In the genomic region with DNA sequence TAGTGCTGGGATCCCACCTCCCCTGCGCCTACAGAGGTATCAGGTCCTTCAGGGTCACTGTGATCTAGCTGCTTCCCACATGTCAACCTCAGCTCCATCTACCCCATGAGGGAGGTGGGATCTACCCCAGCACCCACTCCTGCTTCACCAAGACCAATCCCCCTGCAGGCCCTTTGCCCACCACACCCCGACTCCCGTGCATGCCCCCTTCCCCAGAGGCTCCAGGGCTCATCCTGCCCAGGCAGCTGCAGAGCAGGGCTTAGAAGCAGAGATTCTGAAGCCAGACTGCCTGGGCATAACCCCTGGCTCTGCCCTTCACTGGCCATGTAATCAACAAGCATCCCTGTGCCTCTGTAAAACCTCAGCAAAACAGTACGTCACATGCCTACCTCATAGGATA, we compare ENCODE assay signal across 35 cellular contexts.
"Had no signal": no experiment of that assay in that cellular context is flagged by ENCODE, and none has a peak within 500 bp of the region (broad histone marks: within the 10 kb centered on the region; RNA-seq: fewer than 3 reads in every experiment).

No MANE protein-coding gene starts in this region.

- H3K4me3 Mint-ChIP-seq: activated CD4-positive, alpha-beta memory T cell treated with anti-CD3 and anti-CD28 coated beads, Interleukin-2, amount 10 ng/mL, durations not matched to agents 7 days and 5 days; activated CD8-positive, alpha-beta memory T cell treated with anti-CD3 and anti-CD28 coated beads, Interleukin-2, amount 10 ng/mL, durations not matched to agents 7 days and 5 days; activated naive CD8-positive, alpha-beta T cell treated with anti-CD3 and anti-CD28 coated beads for 36 hours had no signal

- H3K9me3 ChIP-seq: MG63, Peyer's patch had no signal

- H3K36me3 ChIP-seq: brain microvascular endothelial cell, MG63, Peyer's patch, WERI-Rb-1 had no signal

- H3K4me3 ChIP-seq: MG63, Peyer's patch had no signal

- H3K27me3 ChIP-seq: brain microvascular endothelial cell, MG63, Peyer's patch had no signal

- H3K27ac ChIP-seq: brain microvascular endothelial cell, Peyer's patch, RWPE1, WERI-Rb-1 had no signal

- H3K4me1 Mint-ChIP-seq: activated CD4-positive, alpha-beta memory T cell treated with anti-CD3 and anti-CD28 coated beads, Interleukin-2, amount 10 ng/mL, durations not matched to agents 7 days and 5 days; activated CD8-positive, alpha-beta memory T cell treated with anti-CD3 and anti-CD28 coated beads, Interleukin-2, amount 10 ng/mL, durations not matched to agents 7 days and 5 days had no signal

- H3K36me3 Mint-ChIP-seq: activated CD8-positive, alpha-beta memory T cell treated with anti-CD3 and anti-CD28 coated beads, Interleukin-2, amount 10 ng/mL, durations not matched to agents 7 days and 5 days; activated naive CD8-positive, alpha-beta T cell treated with anti-CD3 and anti-CD28 coated beads for 36 hours had no signal

- H3K4me1 ChIP-seq: Peyer's patch had no signal

- DNase-seq: activated CD4-positive, alpha-beta memory T cell treated with anti-CD3 and anti-CD28 coated beads, Interleukin-2, amount 10 ng/mL, durations not matched to agents 7 days and 5 days; activated CD4-positive, alpha-beta T cell treated with anti-CD3 and anti-CD28 coated beads for 1 hour; activated CD4-positive, alpha-beta T cell treated with anti-CD3 and anti-CD28 coated beads for 48 hours; activated CD4-positive, CD25-positive, alpha-beta regulatory T cell; activated CD8-positive, alpha-beta memory T cell treated with anti-CD3 and anti-CD28 coated beads for 24 hours; activated CD8-positive, alpha-beta memory T cell treated with anti-CD3 and anti-CD28 coated beads, Interleukin-2, amount 10 ng/mL, durations not matched to agents 7 days and 5 days; activated CD8-positive, alpha-beta memory T cell treated with anti-CD3 and anti-CD28 coated beads, Interleukin-2, amount 50 U/mL, for 48 hours; activated effector memory CD4-positive, alpha-beta T cell treated with anti-CD3 and anti-CD28 coated beads, Interleukin-2, amount 50 U/mL, for 16 hours; activated naive CD4-positive, alpha-beta T cell; activated naive CD4-positive, alpha-beta T cell treated with anti-CD3 and anti-CD28 coated beads, Interleukin-2, amount 50 U/mL, for 16 hours; activated naive CD8-positive, alpha-beta T cell treated with anti-CD3 and anti-CD28 coated beads for 36 hours; activated T-cell treated with anti-CD3 and anti-CD28 coated beads, Interleukin-2, amount 50 U/mL, for 48 hours; amniotic stem cell; brain microvascular endothelial cell; central memory CD4-positive, alpha-beta T cell; Kasumi-1; KBM-7; NCI-H1092; NCI-H146; NCI-H187; NCI-H2029 treated with DMSO at 0.1 percent for 48 hours; NCI-H2107; NCI-H2171; NCI-H510A; NCI-H526; NCI-H748 treated with DMSO at 0.1 percent for 48 hours; NK-92 treated with Interleukin-12 subunit alpha and Interleukin-12 subunit beta, amount 100 ng/mL, for 24 hours; PC-3; Peyer's patch; Right ventricle myocardium superior; SW 1271; T1000; WERI-Rb-1 had no signal

- H3K27ac Mint-ChIP-seq: activated CD4-positive, alpha-beta memory T cell treated with anti-CD3 and anti-CD28 coated beads, Interleukin-2, amount 10 ng/mL, durations not matched to agents 7 days and 5 days; activated CD8-positive, alpha-beta memory T cell treated with anti-CD3 and anti-CD28 coated beads, Interleukin-2, amount 10 ng/mL, durations not matched to agents 7 days and 5 days; activated naive CD8-positive, alpha-beta T cell treated with anti-CD3 and anti-CD28 coated beads for 36 hours had no signal

- ATAC-seq: activated CD8-positive, alpha-beta memory T cell treated with anti-CD3 and anti-CD28 coated beads, Interleukin-2, amount 10 ng/mL, durations not matched to agents 7 days and 5 days; PC-3 had no signal

- H3K9me3 Mint-ChIP-seq: activated CD4-positive, alpha-beta memory T cell treated with anti-CD3 and anti-CD28 coated beads, Interleukin-2, amount 10 ng/mL, durations not matched to agents 7 days and 5 days; activated naive CD8-positive, alpha-beta T cell treated with anti-CD3 and anti-CD28 coated beads for 36 hours had no signal

- H3K27me3 Mint-ChIP-seq: activated CD8-positive, alpha-beta memory T cell treated with anti-CD3 and anti-CD28 coated beads, Interleukin-2, amount 10 ng/mL, durations not matched to agents 7 days and 5 days; activated naive CD8-positive, alpha-beta T cell treated with anti-CD3 and anti-CD28 coated beads for 36 hours had no signal
